In genomic region chr10:69912584-69912983, GRCh38 we compare ENCODE assay signal across 27 cellular contexts.
DNase-seq lines count a peak whose midpoint lies in the region; FAIRE-seq and TF ChIP-seq lines count a peak whose summit lies in the region.
"Had no signal": no experiment of that assay in that cellular context is flagged by ENCODE, and none has a peak within 500 bp of the region (broad histone marks: within the 10 kb centered on the region; RNA-seq: fewer than 3 reads in every experiment).

No MANE protein-coding gene starts in this region.

- H3K4me1 Mint-ChIP-seq in endodermal cell = peaks cover 20% of the 10 kb centered on the region
- peaks cover 33% of the 10 kb centered on the region for H3K4me1 Mint-ChIP-seq in neural progenitor cell
- H3K4me1 Mint-ChIP-seq: B cell had no signal

- H3K4me2 ChIP-seq in neural progenitor cell = no peak overlapping the region
- H3K4me2 ChIP-seq: GM23338 had no signal

- peak overlapping the region; percentile 44 for H3K27ac Mint-ChIP-seq in endodermal cell
- H3K27ac Mint-ChIP-seq in neural progenitor cell = peak overlapping the region; percentile 17
- H3K27ac Mint-ChIP-seq: activated CD8-positive, alpha-beta T cell treated with anti-CD3 and anti-CD28 coated beads, Interleukin-2, amount 10 ng/mL, durations not matched to agents 7 days and 5 days; B cell; GM23338; natural killer cell treated with Interleukin-12 subunit alpha and Interleukin-12 subunit beta and Interleukin-15 and Interleukin-18, amount 100 ng/mL, for 72 hours; T-helper 2 cell treated with Interferon-gamma antibody and Interleukin-4, amounts not matched to agents 5 μg/mL and 100 μg/mL, for 36 hours had no signal

- 80 to 85% methylated on average over 3 to 4 of the region's 4 CpGs for WGBS in endodermal cell (ENCODE audit: insufficient coverage in 1 of 2, insufficient read length in 1 of 2), 2 experiments

- peaks cover 6% of the 10 kb centered on the region for H3K27me3 Mint-ChIP-seq in endodermal cell (ENCODE audit: insufficient read depth)
- H3K27me3 Mint-ChIP-seq in neural progenitor cell (ENCODE audit: insufficient read depth, low read depth) = peaks cover 12% of the 10 kb centered on the region

- H3K4me3 ChIP-seq in endodermal cell (ENCODE audit: low read length) = no peak overlapping the region
- H3K4me3 ChIP-seq in neural progenitor cell = no peak overlapping the region
- no peak overlapping the region for H3K4me3 ChIP-seq in uterus
- no peak overlapping the region for H3K4me3 ChIP-seq in BE2C (ENCODE audit: low read depth, low read length)
- H3K4me3 ChIP-seq: coronary artery, GM23338, SJSA1 had no signal

- H3K79me2 ChIP-seq in neural progenitor cell (ENCODE audit: low read depth) = no peaks in the 10 kb centered on the region

- FAIRE-seq in D721Med (lab: Jason Lieb, UNC) = no peak
- FAIRE-seq: G401.6, keratinocyte had no signal

- H3K4me3 Mint-ChIP-seq in endodermal cell (no peak overlapping the region), neural progenitor cell (no peak overlapping the region)
- H3K4me3 Mint-ChIP-seq: activated CD8-positive, alpha-beta T cell treated with anti-CD3 and anti-CD28 coated beads, Interleukin-2, amount 10 ng/mL, durations not matched to agents 7 days and 5 days; activated T-cell treated with anti-CD3 and anti-CD28 coated beads, Interleukin-2, amount 50 U/mL, for 4 hours; B cell; GM23338; natural killer cell treated with Interleukin-12 subunit alpha and Interleukin-12 subunit beta and Interleukin-15 and Interleukin-18, amount 100 ng/mL, for 72 hours; T-helper 2 cell treated with Interferon-gamma antibody and Interleukin-4, amounts not matched to agents 5 μg/mL and 100 μg/mL, for 36 hours had no signal

- TF ChIP-seq CTCF in endodermal cell (conservative IDR thresholded peaks at IDR 0.05) (no peak), neural progenitor cell (IDR thresholded peaks at IDR 0.05) (no peak), uterus (IDR thresholded peaks at IDR 0.05) (no peak), BE2C (IDR thresholded peaks at IDR 0.05; ENCODE audit: low read depth, low read length) (no peak), D721Med (IDR thresholded peaks at IDR 0.05; ENCODE audit: insufficient read depth, missing control alignments) (no peak)

- H3K36me3 Mint-ChIP-seq in endodermal cell (ENCODE audit: low read depth) = no peaks in the 10 kb centered on the region
- no peaks in the 10 kb centered on the region for H3K36me3 Mint-ChIP-seq in neural progenitor cell
- H3K36me3 Mint-ChIP-seq: natural killer cell treated with Interleukin-12 subunit alpha and Interleukin-12 subunit beta and Interleukin-15 and Interleukin-18, amount 100 ng/mL, for 72 hours had no signal

- H3K4me1 ChIP-seq in endodermal cell (ENCODE audit: control insufficient read depth, insufficient read depth, low read length) = peaks cover 7% of the 10 kb centered on the region
- peaks cover 30% of the 10 kb centered on the region for H3K4me1 ChIP-seq in neural progenitor cell
- peaks cover 5 to 6% of the 10 kb centered on the region in 2 donors for H3K4me1 ChIP-seq in uterus
- peaks cover 3% of the 10 kb centered on the region for H3K4me1 ChIP-seq in BE2C
- H3K4me1 ChIP-seq: SJSA1 had no signal

- no peak overlapping the region for H2AFZ ChIP-seq in neural progenitor cell (replicated peaks)
- H2AFZ ChIP-seq: GM23338 had no signal

- no peaks in the 10 kb centered on the region for H3K36me3 ChIP-seq in endodermal cell (ENCODE audit: control insufficient read depth, insufficient read depth, low read length)
- H3K36me3 ChIP-seq in neural progenitor cell = no peaks in the 10 kb centered on the region
- H3K36me3 ChIP-seq in uterus = no peaks in the 10 kb centered on the region
- H3K36me3 ChIP-seq in BE2C = no peaks in the 10 kb centered on the region

- no peak for TF ChIP-seq POLR2A in uterus (IDR thresholded peaks at IDR 0.05)

- DNase-seq in DMS79 treated with DMSO at 0.1 percent for 48 hours (lab: John Stamatoyannopoulos, UW) (peak; percentile 25), DMS79 (lab: John Stamatoyannopoulos, UW) (no peak), endodermal cell (no peak), neural progenitor cell (ENCODE audit: low spot score) (no peak), uterus (peak; percentile 23 to 27), BE2C (no peak), D721Med (ENCODE audit: insufficient read length, low spot score) (no peak)
- DNase-seq in activated CD8-positive, alpha-beta memory T cell treated with anti-CD3 and anti-CD28 coated beads for 24 hours = no peak
- DNase-seq: activated CD8-positive, alpha-beta T cell treated with anti-CD3 and anti-CD28 coated beads, Interleukin-2, amount 10 ng/mL, durations not matched to agents 7 days and 5 days; activated naive CD4-positive, alpha-beta T cell treated with anti-CD3 and anti-CD28 coated beads, Interleukin-2, amount 50 U/mL, for 16 hours; activated T-cell treated with anti-CD3 and anti-CD28 coated beads, Interleukin-2, amount 50 U/mL, for 4 hours; foreskin melanocyte; Karpas-422; mammary epithelial cell; NCI-H1105; NCI-H2107; NCI-H82; stimulated activated CD4-positive, alpha-beta T cell treated with anti-CD3 and anti-CD28 coated beads, Interleukin-12 subunit alpha, Interleukin-12 subunit beta, amount 100 ng/mL, for 4 hours had no signal

- no peaks in the 10 kb centered on the region for H3K9me3 Mint-ChIP-seq in endodermal cell
- H3K9me3 Mint-ChIP-seq in neural progenitor cell = no peaks in the 10 kb centered on the region
- H3K9me3 Mint-ChIP-seq: activated T-cell treated with anti-CD3 and anti-CD28 coated beads, Interleukin-2, amount 50 U/mL, for 4 hours; GM23338; natural killer cell treated with Interleukin-12 subunit alpha and Interleukin-12 subunit beta and Interleukin-15 and Interleukin-18, amount 100 ng/mL, for 72 hours; T-helper 2 cell treated with Interferon-gamma antibody and Interleukin-4, amounts not matched to agents 5 μg/mL and 100 μg/mL, for 36 hours had no signal

- H3K9ac ChIP-seq in endodermal cell (ENCODE audit: extremely low read depth, low read length, poor library complexity, severe bottlenecking) (no peak overlapping the region), neural progenitor cell (no peak overlapping the region)

- no peaks in the 10 kb centered on the region for H3K27me3 ChIP-seq in endodermal cell (ENCODE audit: control insufficient read depth, insufficient read depth, low read length, poor library complexity, severe bottlenecking)
- no peaks in the 10 kb centered on the region for H3K27me3 ChIP-seq in neural progenitor cell
- H3K27me3 ChIP-seq in uterus = no peaks in the 10 kb centered on the region
- no peaks in the 10 kb centered on the region for H3K27me3 ChIP-seq in BE2C
- H3K27me3 ChIP-seq: SJSA1 had no signal

- peaks cover 3% of the 10 kb centered on the region for H3F3A ChIP-seq in neural progenitor cell (ENCODE audit: low read depth)

- no peaks in the 10 kb centered on the region for H4K20me1 ChIP-seq in neural progenitor cell (ENCODE audit: low read depth)

- intact Hi-C loops in uterus (cut with DNase I; ENCODE audit: low total_unique reads) = loop anchor here (10.0 kb wide), 1 partner anchor 128 kb away; no protein-coding TSS in a partner anchor

- H3K27ac ChIP-seq in endodermal cell (ENCODE audit: low read depth, low read length) (no peak overlapping the region), neural progenitor cell (no peak overlapping the region), uterus (peak overlapping the region; percentile 32 to 66)
- H3K27ac ChIP-seq: 22Rv1, SJSA1 had no signal

- H3K9me3 ChIP-seq in endodermal cell (ENCODE audit: control insufficient read depth, low read length) (no peaks in the 10 kb centered on the region), neural progenitor cell (ENCODE audit: low read depth) (no peaks in the 10 kb centered on the region), uterus (no peaks in the 10 kb centered on the region), BE2C (no peaks in the 10 kb centered on the region)
- H3K9me3 ChIP-seq: SJSA1 had no signal

Comparison
In these comparisons a context has a peak if more than half of its experiments do, and no peak if none do; other contexts are left out.
1. DNase-seq: peak in DMS79 treated with DMSO at 0.1 percent for 48 hours (single experiment) and uterus (2 of 2); none in DMS79 (single experiment), endodermal cell (single experiment), neural progenitor cell (single experiment), activated CD8-positive, alpha-beta memory T cell treated with anti-CD3 and anti-CD28 coated beads for 24 hours (single experiment), BE2C (single experiment) and D721Med (single experiment).
2. H3K27ac ChIP-seq: peak in uterus (2 of 2); none in endodermal cell (single experiment) and neural progenitor cell (single experiment).